7 cellular contexts compared by ENCODE assay signal in the genomic region with DNA sequence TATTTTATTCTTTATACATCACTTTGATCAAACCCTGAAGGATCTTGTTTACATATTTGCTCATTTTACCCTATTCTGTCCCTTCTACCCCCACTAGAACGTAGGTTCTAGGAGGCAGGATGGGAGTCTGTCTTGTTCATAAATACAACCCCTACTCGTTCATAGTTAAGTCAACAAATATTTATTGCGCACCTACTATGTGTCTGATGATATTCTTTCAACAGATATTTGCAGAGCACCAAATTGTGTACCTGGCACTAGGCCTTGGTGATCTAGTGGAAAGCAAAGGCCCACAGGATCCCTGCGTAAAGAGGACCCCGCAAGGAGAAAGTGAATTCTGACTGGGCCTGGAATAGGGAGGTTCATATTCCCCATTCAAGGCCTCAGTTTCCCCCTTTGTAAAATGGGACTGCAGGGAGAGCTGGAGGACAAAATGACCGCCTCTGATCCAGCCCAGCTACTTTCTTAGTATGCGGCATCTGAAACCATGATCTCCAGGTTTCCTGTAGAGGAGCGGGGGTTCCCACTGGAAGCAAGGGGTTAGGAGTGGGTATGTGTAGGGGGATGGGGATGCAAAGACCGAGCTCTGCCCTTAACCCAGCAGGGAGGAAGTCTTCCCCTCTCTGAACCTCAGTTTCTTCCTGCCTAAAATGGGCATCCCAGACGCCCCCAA. TPM values are rescaled to one million over a fixed set of nuclear protein-coding genes. Genes with fewer than 3 reads are reported as not detected.
DNase-seq lines count a peak whose midpoint lies in the region; ATAC-seq and TF ChIP-seq lines count a peak whose summit lies in the region.

No MANE protein-coding gene starts in this region.

- H3K36me3 Mint-ChIP-seq in HFFc6 (ENCODE audit: low read depth): peaks cover 16% of the 10 kb centered on the region
- H3K36me3 Mint-ChIP-seq in activated T-helper 17 cell treated with anti-CD3 and anti-CD28 coated beads, Interleukin-2, amount 50 U/mL, for 72 hours (ENCODE audit: low read depth): peaks cover 45% of the 10 kb centered on the region

- no peaks in the 10 kb centered on the region for H3K9me3 Mint-ChIP-seq in HFFc6
- H3K9me3 Mint-ChIP-seq in activated T-helper 17 cell treated with anti-CD3 and anti-CD28 coated beads, Interleukin-2, amount 50 U/mL, for 72 hours: no peaks in the 10 kb centered on the region

- H3K4me3 ChIP-seq in iPS-18c (ENCODE audit: insufficient read depth, low read depth, low read length) (peak overlapping the region; percentile 98), subcutaneous abdominal adipose tissue (ENCODE audit: low read depth in 1 of 5, low read length in 5 of 5) (peak overlapping the region; percentile 63 to 97 (median 85))

- no peak for DNase-seq in HFFc6
- DNase-seq in NCI-H1092 (lab: John Stamatoyannopoulos, UW): no peak

- H3K4me3 Mint-ChIP-seq in HFFc6: peak overlapping the region; percentile 99
- peak overlapping the region; percentile 98 for H3K4me3 Mint-ChIP-seq in activated T-helper 17 cell treated with anti-CD3 and anti-CD28 coated beads, Interleukin-2, amount 50 U/mL, for 72 hours

- H3K27ac Mint-ChIP-seq in HFFc6: no peak overlapping the region
- H3K27ac Mint-ChIP-seq in activated T-helper 17 cell treated with anti-CD3 and anti-CD28 coated beads, Interleukin-2, amount 50 U/mL, for 72 hours: peak overlapping the region; percentile 22

- H3K9me3 ChIP-seq in iPS-18c (ENCODE audit: control insufficient read depth, insufficient read depth, low read length) (no peaks in the 10 kb centered on the region), subcutaneous abdominal adipose tissue (ENCODE audit: control insufficient read depth in 5 of 5, low read length in 5 of 5) (no peaks in the 10 kb centered on the region)

- peaks cover 5 to 42% (median 36%) of the 10 kb centered on the region in 5 donors for H3K4me1 ChIP-seq in subcutaneous abdominal adipose tissue (ENCODE audit: control insufficient read depth in 5 of 5, insufficient read depth in 5 of 5, low read length in 5 of 5)

- H3K27me3 Mint-ChIP-seq in HFFc6 (ENCODE audit: insufficient read depth): peaks cover 2% of the 10 kb centered on the region; the same call in 1 of the 2 replicates
- no peaks in the 10 kb centered on the region for H3K27me3 Mint-ChIP-seq in activated T-helper 17 cell treated with anti-CD3 and anti-CD28 coated beads, Interleukin-2, amount 50 U/mL, for 72 hours

- H3K36me3 ChIP-seq in subcutaneous abdominal adipose tissue (ENCODE audit: control insufficient read depth in 5 of 5, insufficient read depth in 5 of 5, low read length in 5 of 5): peaks cover 0 to 9% (median 7%) of the 10 kb centered on the region in 5 donors

- H3K27ac ChIP-seq in subcutaneous abdominal adipose tissue (ENCODE audit: low read depth, low read length): peak overlapping the region; percentile 45

- ATAC-seq in activated T-helper 17 cell treated with anti-CD3 and anti-CD28 coated beads, Interleukin-2, amount 50 U/mL, for 72 hours (replicated peaks): no peak
- ATAC-seq in HG02981 (IDR thresholded peaks at IDR 0.05; ENCODE audit: unreplicated experiment) (no peak), GM18519 (IDR thresholded peaks at IDR 0.05; ENCODE audit: low FRiP score, unreplicated experiment) (no peak)

- H3K4me1 Mint-ChIP-seq in HFFc6 (ENCODE audit: low read depth): peaks cover 28% of the 10 kb centered on the region
- H3K4me1 Mint-ChIP-seq in activated T-helper 17 cell treated with anti-CD3 and anti-CD28 coated beads, Interleukin-2, amount 50 U/mL, for 72 hours: peaks cover 24% of the 10 kb centered on the region

- H3K27me3 ChIP-seq in subcutaneous abdominal adipose tissue (ENCODE audit: control insufficient read depth in 5 of 5, insufficient read depth in 4 of 5, low read length in 5 of 5): no peaks in the 10 kb centered on the region

- H3K9ac ChIP-seq in subcutaneous abdominal adipose tissue (ENCODE audit: low read length in 5 of 5): peak overlapping the region in 3 of 5 donors; percentile 89 to 99 (median 97)

- no peak for TF ChIP-seq CTCF in HFFc6 (IDR thresholded peaks at IDR 0.05)

RNA-seq across cellular contexts. Expression of a gene that starts 0.5 kb away (rescaled TPM):
- total RNA-seq in HFFc6 (2021; fragmentation: NEBNext Ultra II Directional; extraction: Animal tissue kit (Norgen Biotek cat#: 25700)): 10 to 100 TPM; 34.3 to 43.4 (median 39.0) TPM
- total RNA-seq in activated T-helper 17 cell treated with anti-CD3 and anti-CD28 coated beads, Interleukin-2, amount 50 U/mL, for 72 hours: 10 to 100 TPM; 56.9 to 57.2 TPM

RNA-seq across cellular contexts. Expression of a gene that starts 2.2 kb away (rescaled TPM):
- under 1 TPM; 0.57 to 0.87 (median 0.65) TPM for total RNA-seq in HFFc6 (2021; fragmentation: NEBNext Ultra II Directional; extraction: Animal tissue kit (Norgen Biotek cat#: 25700))
- 10 to 100 TPM in 1 of 2 donors, 1 to 10 TPM in 1; 6.7 to 11.6 TPM for total RNA-seq in activated T-helper 17 cell treated with anti-CD3 and anti-CD28 coated beads, Interleukin-2, amount 50 U/mL, for 72 hours

RNA-seq across cellular contexts. Expression of a gene that starts 14.5 kb away (rescaled TPM):
- total RNA-seq in HFFc6 (2021; fragmentation: NEBNext Ultra II Directional; extraction: Animal tissue kit (Norgen Biotek cat#: 25700)): 10 to 100 TPM; 20.4 to 27.4 (median 21.6) TPM
- total RNA-seq in activated T-helper 17 cell treated with anti-CD3 and anti-CD28 coated beads, Interleukin-2, amount 50 U/mL, for 72 hours: 10 to 100 TPM; 19.8 to 27.7 TPM

RNA-seq across cellular contexts. Expression of a gene that starts 39.7 kb away (rescaled TPM):
- total RNA-seq in HFFc6 (2021; fragmentation: NEBNext Ultra II Directional; extraction: Animal tissue kit (Norgen Biotek cat#: 25700)): 10 to 100 TPM; 29.9 to 42.9 (median 37.3) TPM
- 10 to 100 TPM; 87.5 TPM for total RNA-seq in activated T-helper 17 cell treated with anti-CD3 and anti-CD28 coated beads, Interleukin-2, amount 50 U/mL, for 72 hours

Comparison
In these comparisons a context has a peak if more than half of its experiments do, and no peak if none do; other contexts are left out.
1. RNA of a gene that starts 2.2 kb away (total RNA-seq): 6.7 to 11.6 TPM in activated T-helper 17 cell treated with anti-CD3 and anti-CD28 coated beads, Interleukin-2, amount 50 U/mL, for 72 hours; 0.57 to 0.87 TPM in HFFc6; every median in the first group is over 4 times any median in the second.